9 cellular contexts compared by ENCODE assay signal in the genomic region with DNA sequence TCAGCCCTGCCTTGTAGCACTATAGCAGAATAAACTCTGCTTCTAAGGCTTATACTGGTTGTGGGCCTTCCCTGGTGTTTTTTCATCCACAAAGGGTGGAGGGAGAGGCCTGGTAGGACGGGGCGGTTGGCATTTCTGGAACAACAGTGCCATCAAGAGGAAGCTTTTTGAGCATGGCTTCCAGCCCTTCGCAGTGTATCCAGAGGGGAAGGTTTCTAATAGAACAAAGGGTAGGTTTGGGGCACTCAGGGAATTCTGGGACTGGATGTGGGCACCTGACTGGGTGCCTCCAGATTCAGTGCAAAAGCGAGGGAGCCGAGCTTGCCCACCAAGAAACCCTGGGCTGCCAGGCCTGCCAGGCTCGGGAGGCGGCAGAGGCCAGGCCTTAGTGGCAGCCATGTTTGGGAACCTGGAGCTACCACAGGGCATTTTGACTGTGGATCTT.
DNase-seq lines count a peak whose midpoint lies in the region; ATAC-seq, FAIRE-seq and TF ChIP-seq lines count a peak whose summit lies in the region.
"Had no signal": no experiment of that assay in that cellular context is flagged by ENCODE, and none has a peak within 500 bp of the region (broad histone marks: within the 10 kb centered on the region; RNA-seq: fewer than 3 reads in every experiment).

No MANE protein-coding gene starts in this region.

- H3K27ac Mint-ChIP-seq in activated CD4-positive, alpha-beta T cell treated with anti-CD3 and anti-CD28 coated beads for 36 hours, result no peak overlapping the region

- H3K27me3 Mint-ChIP-seq in activated CD4-positive, alpha-beta T cell treated with anti-CD3 and anti-CD28 coated beads for 36 hours, result no peaks in the 10 kb centered on the region

- no peaks in the 10 kb centered on the region for H3K36me3 Mint-ChIP-seq in activated CD4-positive, alpha-beta T cell treated with anti-CD3 and anti-CD28 coated beads for 36 hours (ENCODE audit: low read depth)
- H3K36me3 Mint-ChIP-seq: CD8-positive, alpha-beta memory T cell had no signal

- no peak overlapping the region for H3K4me2 ChIP-seq in keratinocyte (ENCODE audit: control insufficient read depth, extremely low read depth, insufficient read depth, low read depth, low read length)

- POLR2A ChIA-PET in activated CD4-positive, alpha-beta T cell treated with anti-CD3 and anti-CD28 coated beads for 36 hours (lab: Charles Lee), result no interaction called here

- no peaks in the 10 kb centered on the region for H4K20me1 ChIP-seq in keratinocyte (ENCODE audit: control insufficient read depth, extremely low read depth, insufficient read depth, low read length)

- H3K4me1 ChIP-seq in keratinocyte (ENCODE audit: control insufficient read depth, extremely low read depth, insufficient read depth, low read length), result no peaks in the 10 kb centered on the region

- H3K9ac ChIP-seq in keratinocyte (ENCODE audit: control insufficient read depth, extremely low read depth, insufficient read depth, low read length), result no peak overlapping the region

- peak; percentile 10 for DNase-seq in activated CD4-positive, alpha-beta T cell treated with anti-CD3 and anti-CD28 coated beads for 36 hours
- DNase-seq in activated CD4-positive, alpha-beta T cell treated with anti-CD3 and anti-CD28 coated beads for 1 hour, result no peak
- DNase-seq in NCI-H1417 (lab: John Stamatoyannopoulos, UW) (peak; percentile 93 to 99 (median 95)), keratinocyte (ENCODE audit: low read depth, low spot score) (no peak), urothelium cell line (ENCODE audit: low spot score) (peak; percentile 32)
- DNase-seq in activated T-cell treated with anti-CD3 and anti-CD28 coated beads, Interleukin-2, amount 50 U/mL, for 48 hours, result peak; percentile 44 to 59
- no peak for DNase-seq in activated CD4-positive, alpha-beta T cell treated with anti-CD3 and anti-CD28 coated beads for 48 hours

- H2AFZ ChIP-seq in keratinocyte (ENCODE audit: control insufficient read depth, low read length), result no peak overlapping the region

- H3K4me1 Mint-ChIP-seq in activated CD4-positive, alpha-beta T cell treated with anti-CD3 and anti-CD28 coated beads for 36 hours, result no peaks in the 10 kb centered on the region

- H3K4me3 ChIP-seq in keratinocyte (ENCODE audit: control insufficient read depth in 2 of 3, extremely low read depth in 1 of 3, insufficient read depth in 2 of 3, low read depth in 1 of 3, low read length in 3 of 3), result no peak overlapping the region

- H3K36me3 ChIP-seq in keratinocyte (ENCODE audit: control insufficient read depth in 2 of 2, extremely low read depth in 1 of 2, insufficient read depth in 2 of 2, low read length in 2 of 2), result no peaks in the 10 kb centered on the region

- no peak overlapping the region for H3K4me3 Mint-ChIP-seq in activated CD4-positive, alpha-beta T cell treated with anti-CD3 and anti-CD28 coated beads for 36 hours
- H3K4me3 Mint-ChIP-seq: CD8-positive, alpha-beta memory T cell had no signal

- no peaks in the 10 kb centered on the region for H3K79me2 ChIP-seq in keratinocyte (ENCODE audit: control insufficient read depth, insufficient read depth, low read length)

- peak; percentile 16 to 54 (median 21) for TF ChIP-seq CTCF in keratinocyte (optimal IDR thresholded peaks at IDR 0.05 in 1 of 3, IDR thresholded peaks at IDR 0.05 in 1 of 3, conservative IDR thresholded peaks at IDR 0.05 in 1 of 3; ENCODE audit: extremely low read depth in 1 of 3, insufficient read depth in 2 of 3, low read length in 3 of 3)

- FAIRE-seq in keratinocyte (lab: Jason Lieb, UNC) (no peak), urothelium cell line (lab: Jason Lieb, UNC) (no peak)

- intact Hi-C loops in activated CD4-positive, alpha-beta T cell treated with anti-CD3 and anti-CD28 coated beads for 36 hours (cut with DNase I, micrococcal nuclease), result no loop called here

- no peak for ATAC-seq in activated CD4-positive, alpha-beta T cell treated with anti-CD3 and anti-CD28 coated beads for 36 hours
- peak; percentile 83 for ATAC-seq in HG02623 (IDR thresholded peaks at IDR 0.05; ENCODE audit: unreplicated experiment)

- peaks cover 8% of the 10 kb centered on the region for H3K27me3 ChIP-seq in keratinocyte (ENCODE audit: control insufficient read depth, extremely low read depth, insufficient read depth, low read length)

- H3K27ac ChIP-seq in keratinocyte (ENCODE audit: control insufficient read depth, insufficient read depth, low read length), result no peak overlapping the region

- peaks cover 3% of the 10 kb centered on the region for H3K9me1 ChIP-seq in keratinocyte (ENCODE audit: control insufficient read depth, extremely low read depth, insufficient read depth, low read length)

- H3K9me3 ChIP-seq in keratinocyte (ENCODE audit: control insufficient read depth, low read depth, low read length), result no peaks in the 10 kb centered on the region

- dilution Hi-C loops in keratinocyte (cut with MboI; ENCODE audit: extremely low pct_ligation_motif_present, low sequenced_read_pairs), result no loop called here

- CTCF ChIA-PET in activated CD4-positive, alpha-beta T cell treated with anti-CD3 and anti-CD28 coated beads for 36 hours (lab: Charles Lee), result no interaction called here

- no peaks in the 10 kb centered on the region for H3K9me3 Mint-ChIP-seq in activated CD4-positive, alpha-beta T cell treated with anti-CD3 and anti-CD28 coated beads for 36 hours (ENCODE audit: low read depth)

Comparison
In these comparisons a context has a peak if more than half of its experiments do, and no peak if none do; other contexts are left out.
1. DNase-seq: peak in activated CD4-positive, alpha-beta T cell treated with anti-CD3 and anti-CD28 coated beads for 36 hours (single experiment), NCI-H1417 (3 of 3), activated T-cell treated with anti-CD3 and anti-CD28 coated beads, Interleukin-2, amount 50 U/mL, for 48 hours (2 of 2) and urothelium cell line (single experiment); none in activated CD4-positive, alpha-beta T cell treated with anti-CD3 and anti-CD28 coated beads for 1 hour (single experiment), keratinocyte (single experiment) and activated CD4-positive, alpha-beta T cell treated with anti-CD3 and anti-CD28 coated beads for 48 hours (single experiment).